ENCODE assay signal across 18 cellular contexts in the genomic region with DNA sequence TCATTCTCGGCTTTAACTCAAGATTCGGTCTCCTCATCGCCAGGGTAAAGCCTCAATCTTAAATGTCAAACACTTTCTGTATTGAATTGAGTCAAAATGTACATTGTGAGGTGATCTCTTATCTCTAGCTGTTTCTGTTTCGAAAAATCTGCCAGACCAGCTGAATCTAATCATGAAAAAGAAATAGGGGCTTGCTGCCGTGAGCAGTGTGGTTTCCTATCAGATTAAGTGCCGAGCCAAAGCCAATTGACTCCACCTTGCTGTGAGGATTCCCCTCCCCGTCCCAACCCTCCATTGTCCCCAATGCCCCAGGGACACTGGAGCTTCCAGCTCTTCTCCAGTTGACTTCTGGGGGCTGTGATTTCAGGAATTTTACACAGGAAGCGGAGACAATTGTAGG. TPM values are rescaled to one million over a fixed set of nuclear protein-coding genes. Genes with fewer than 3 reads are reported as not detected.
A peak's percentile ranks its signal among the peaks of the same experiment; 100 is the strongest.
DNase-seq lines count a peak whose midpoint lies in the region; ATAC-seq and TF ChIP-seq lines count a peak whose summit lies in the region.
"Had no signal": no experiment of that assay in that cellular context is flagged by ENCODE, and none has a peak within 500 bp of the region (broad histone marks: within the 10 kb centered on the region; RNA-seq: fewer than 3 reads in every experiment).

No MANE protein-coding gene starts in this region.

- no peak for TF ChIP-seq POLR2A in esophagus squamous epithelium (IDR thresholded peaks at IDR 0.05)

- no peak for TF ChIP-seq CTCF in activated CD8-positive, alpha-beta T cell treated with anti-CD3 and anti-CD28 coated beads for 36 hours (IDR thresholded peaks at IDR 0.05)
- TF ChIP-seq CTCF in esophagus squamous epithelium (IDR thresholded peaks at IDR 0.05), result no peak

- H3K4me1 Mint-ChIP-seq in activated CD8-positive, alpha-beta T cell treated with anti-CD3 and anti-CD28 coated beads for 36 hours (ENCODE audit: low read depth), result peaks cover 5% of the 10 kb centered on the region
- H3K4me1 Mint-ChIP-seq in activated CD8-positive, alpha-beta T cell treated with anti-CD3 and anti-CD28 coated beads, Interleukin-2, amount 10 ng/mL, durations not matched to agents 7 days and 5 days (ENCODE audit: low read depth), result peaks cover 4% of the 10 kb centered on the region

- H3K27me3 Mint-ChIP-seq in activated CD8-positive, alpha-beta T cell treated with anti-CD3 and anti-CD28 coated beads for 36 hours, result no peaks in the 10 kb centered on the region
- H3K27me3 Mint-ChIP-seq in activated CD8-positive, alpha-beta T cell treated with anti-CD3 and anti-CD28 coated beads, Interleukin-2, amount 10 ng/mL, durations not matched to agents 7 days and 5 days (ENCODE audit: low read depth), result peaks cover 2% of the 10 kb centered on the region

- no peak overlapping the region for H3K4me3 ChIP-seq in esophagus squamous epithelium
- H3K4me3 ChIP-seq: A549, ascending aorta, MG63 had no signal

- H3K36me3 ChIP-seq in ES-I3 (ENCODE audit: insufficient read depth, low read length) (no peaks in the 10 kb centered on the region), esophagus squamous epithelium (no peaks in the 10 kb centered on the region)
- H3K36me3 ChIP-seq: ascending aorta, MG63 had no signal

- H3K9ac ChIP-seq in ES-I3 (ENCODE audit: low read depth, low read length), result peak overlapping the region; percentile 36; the same call in 1 of the 2 replicates

- intact Hi-C loops in activated CD8-positive, alpha-beta T cell treated with anti-CD3 and anti-CD28 coated beads for 36 hours (cut with micrococcal nuclease), result no loop called here
- intact Hi-C loops in esophagus squamous epithelium (cut with DNase I), result no loop called here

- peak; percentile 84 for ATAC-seq in activated CD8-positive, alpha-beta T cell treated with anti-CD3 and anti-CD28 coated beads for 36 hours
- ATAC-seq in activated CD8-positive, alpha-beta T cell treated with anti-CD3 and anti-CD28 coated beads, Interleukin-2, amount 10 ng/mL, durations not matched to agents 7 days and 5 days, result no peak
- ATAC-seq: A549 had no signal

- H3K9me3 ChIP-seq in ES-I3 (ENCODE audit: control insufficient read depth, insufficient read depth, low read length) (peaks cover 6% of the 10 kb centered on the region; the same call in 1 of the 2 replicates), esophagus squamous epithelium (peaks cover 0 to 8% (median 0%) of the 10 kb centered on the region in 3 donors)

- WGBS in esophagus squamous epithelium, 2 donors, result 40 to 45% methylated on average over 8 of the region's 8 CpGs

- no peak overlapping the region for H3K4me3 Mint-ChIP-seq in activated CD8-positive, alpha-beta T cell treated with anti-CD3 and anti-CD28 coated beads for 36 hours
- H3K4me3 Mint-ChIP-seq in activated CD8-positive, alpha-beta T cell treated with anti-CD3 and anti-CD28 coated beads, Interleukin-2, amount 10 ng/mL, durations not matched to agents 7 days and 5 days, result no peak overlapping the region

- H3K4me1 ChIP-seq in ES-I3 (ENCODE audit: insufficient read depth, low read length) (peaks cover 6% of the 10 kb centered on the region; the same call in 1 of the 2 replicates), esophagus squamous epithelium (no peaks in the 10 kb centered on the region)
- H3K4me1 ChIP-seq: ascending aorta had no signal

- POLR2A ChIA-PET in activated CD8-positive, alpha-beta T cell treated with anti-CD3 and anti-CD28 coated beads for 36 hours (lab: Charles Lee), result no interaction called here
- POLR2A ChIA-PET in activated CD8-positive, alpha-beta T cell treated with anti-CD3 and anti-CD28 coated beads, Interleukin-2, amount 10 ng/mL, durations not matched to agents 7 days and 5 days (lab: Charles Lee), result no interaction called here

- peak; percentile 33 for DNase-seq in activated CD8-positive, alpha-beta T cell treated with anti-CD3 and anti-CD28 coated beads for 36 hours
- DNase-seq in activated CD8-positive, alpha-beta T cell treated with anti-CD3 and anti-CD28 coated beads, Interleukin-2, amount 10 ng/mL, durations not matched to agents 7 days and 5 days, result no peak
- peak; percentile 7 for DNase-seq in OCI-M1 (lab: John Stamatoyannopoulos, UW)
- peak; percentile 70 for DNase-seq in iPS-NIHi7 (ENCODE audit: extremely low spot score)
- DNase-seq in NCI-H82 treated with DMSO at 0.1 percent for 48 hours (lab: John Stamatoyannopoulos, UW; ENCODE audit: unreplicated experiment), result no peak
- no peak for DNase-seq in HPDE6-E6E7 (ENCODE audit: extremely low spot score)
- no peak for DNase-seq in esophagus squamous epithelium (lab: John Stamatoyannopoulos, UW)
- DNase-seq: activated CD4-positive, CD25-positive, alpha-beta regulatory T cell treated with anti-CD3 and anti-CD28 coated beads, Interleukin-2, amount 50 U/mL, for 72 hours; C1 segment of cervical spinal cord; hypothalamus; MG63; NCI-H187; NCI-H226; SIG-M5 had no signal

- H3K9me3 Mint-ChIP-seq in activated CD8-positive, alpha-beta T cell treated with anti-CD3 and anti-CD28 coated beads for 36 hours, result peaks cover 10% of the 10 kb centered on the region
- H3K9me3 Mint-ChIP-seq in activated CD8-positive, alpha-beta T cell treated with anti-CD3 and anti-CD28 coated beads, Interleukin-2, amount 10 ng/mL, durations not matched to agents 7 days and 5 days (ENCODE audit: insufficient read depth), result peaks cover 4% of the 10 kb centered on the region

- H3K27ac Mint-ChIP-seq in activated CD8-positive, alpha-beta T cell treated with anti-CD3 and anti-CD28 coated beads for 36 hours, result peak overlapping the region; percentile 21
- H3K27ac Mint-ChIP-seq in activated CD8-positive, alpha-beta T cell treated with anti-CD3 and anti-CD28 coated beads, Interleukin-2, amount 10 ng/mL, durations not matched to agents 7 days and 5 days, result no peak overlapping the region

- no peak overlapping the region for H3K27ac ChIP-seq in esophagus squamous epithelium
- H3K27ac ChIP-seq: A549, ascending aorta had no signal

- no peaks in the 10 kb centered on the region for H3K36me3 Mint-ChIP-seq in activated CD8-positive, alpha-beta T cell treated with anti-CD3 and anti-CD28 coated beads for 36 hours (ENCODE audit: low read depth)
- no peaks in the 10 kb centered on the region for H3K36me3 Mint-ChIP-seq in activated CD8-positive, alpha-beta T cell treated with anti-CD3 and anti-CD28 coated beads, Interleukin-2, amount 10 ng/mL, durations not matched to agents 7 days and 5 days (ENCODE audit: low read depth)

- H3K27me3 ChIP-seq in esophagus squamous epithelium, result no peaks in the 10 kb centered on the region
- H3K27me3 ChIP-seq: ascending aorta, MG63 had no signal

- CTCF ChIA-PET in activated CD8-positive, alpha-beta T cell treated with anti-CD3 and anti-CD28 coated beads for 36 hours (lab: Charles Lee), result no interaction called here
- CTCF ChIA-PET in activated CD8-positive, alpha-beta T cell treated with anti-CD3 and anti-CD28 coated beads, Interleukin-2, amount 10 ng/mL, durations not matched to agents 7 days and 5 days (lab: Charles Lee), result no interaction called here

RNA-seq across cellular contexts. Expression of gene CRLF2, which starts 12.5 kb away (rescaled TPM):
- total RNA-seq in activated CD8-positive, alpha-beta T cell treated with anti-CD3 and anti-CD28 coated beads for 36 hours, result under 1 TPM; 0.43 to 0.51 TPM
- 1 to 10 TPM; 1.1 to 1.4 TPM for total RNA-seq in activated CD8-positive, alpha-beta T cell treated with anti-CD3 and anti-CD28 coated beads, Interleukin-2, amount 10 ng/mL, durations not matched to agents 7 days and 5 days
- total RNA-seq in esophagus squamous epithelium, result under 1 TPM in 1 of 4 donors, not detected in 3; 0.95 TPM
- total RNA-seq: cerebellum had no signal

RNA-seq across cellular contexts. Expression of gene CSF2RA, which starts 43.7 kb away (rescaled TPM):
- total RNA-seq in activated CD8-positive, alpha-beta T cell treated with anti-CD3 and anti-CD28 coated beads for 36 hours, result not detected
- not detected for total RNA-seq in activated CD8-positive, alpha-beta T cell treated with anti-CD3 and anti-CD28 coated beads, Interleukin-2, amount 10 ng/mL, durations not matched to agents 7 days and 5 days
- total RNA-seq in esophagus squamous epithelium, result 1 to 10 TPM in 3 of 4 donors, under 1 TPM in 1; 0.66 to 7.1 (median 4.2) TPM
- total RNA-seq: ascending aorta had no signal

Comparison
In these comparisons a context has a peak if more than half of its experiments do, and no peak if none do; other contexts are left out.
1. DNase-seq: peak in activated CD8-positive, alpha-beta T cell treated with anti-CD3 and anti-CD28 coated beads for 36 hours (single experiment), OCI-M1 (single experiment) and iPS-NIHi7 (single experiment); none in activated CD8-positive, alpha-beta T cell treated with anti-CD3 and anti-CD28 coated beads, Interleukin-2, amount 10 ng/mL, durations not matched to agents 7 days and 5 days (single experiment), NCI-H82 treated with DMSO at 0.1 percent for 48 hours (single experiment), HPDE6-E6E7 (single experiment) and esophagus squamous epithelium (single experiment).